Comparison of ENCODE assay signal across 1 cellular context in genomic region chr19:46839752-46840151, GRCh38.
TF ChIP-seq lines count a peak whose summit lies in the region.

No MANE protein-coding gene starts in this region.

TF ChIP-seq in K562, 482 proteins besides CTCF, POLR2A, EP300 and RAD21:
- TF ChIP-seq SLC30A9 (CRISPR knock-in tag; IDR thresholded peaks at IDR 0.05) (no peak), FOXJ3 (CRISPR knock-in tag; IDR thresholded peaks at IDR 0.05) (no peak), MITF (IDR thresholded peaks at IDR 0.05) (no peak), SPI1 (IDR thresholded peaks at IDR 0.05; ENCODE audit: borderline replicate concordance, low read depth, low read length) (no peak), ATF1 (CRISPR knock-in tag; IDR thresholded peaks at IDR 0.05) (no peak), ATF1 (tag; IDR thresholded peaks at IDR 0.05) (no peak), NCOA6 (IDR thresholded peaks at IDR 0.05) (no peak), ZFP36 (IDR thresholded peaks at IDR 0.05; ENCODE audit: low read depth, low read length, partially characterized antibody) (peak; percentile 91), KLF1 (tag; IDR thresholded peaks at IDR 0.05) (no peak), CTCFL (IDR thresholded peaks at IDR 0.05; ENCODE audit: borderline replicate concordance, insufficient read depth, low read depth, low read length, poor library complexity, severe bottlenecking) (no peak), CREM (IDR thresholded peaks at IDR 0.05; ENCODE audit: low read depth) (no peak), SRSF7 (optimal IDR thresholded peaks at IDR 0.05; ENCODE audit: low read depth, low read length) (no peak), SMARCB1 (IDR thresholded peaks at IDR 0.05; ENCODE audit: insufficient read length, low read depth) (no peak), RBFOX2 (IDR thresholded peaks at IDR 0.05; ENCODE audit: low read depth, low read length) (peak; percentile 9; the same call in 1 of the 2 replicates), ESRRB (CRISPR knock-in tag; IDR thresholded peaks at IDR 0.05; ENCODE audit: borderline replicate concordance) (no peak), ZNF583 (CRISPR knock-in tag; IDR thresholded peaks at IDR 0.05) (no peak), LEF1 (IDR thresholded peaks at IDR 0.05) (no peak)
